Comparison of ENCODE assay signal across 22 cellular contexts in genomic region chr9:135791431-135792267, GRCh38.
DNase-seq lines count a peak whose midpoint lies in the region; ATAC-seq, FAIRE-seq and TF ChIP-seq lines count a peak whose summit lies in the region.
"Had no signal": no experiment of that assay in that cellular context is flagged by ENCODE, and none has a peak within 500 bp of the region (broad histone marks: within the 10 kb centered on the region; RNA-seq: fewer than 3 reads in every experiment).

No MANE protein-coding gene starts in this region.

- TF ChIP-seq RAD21 in HepG2 (CRISPR knock-in tag; IDR thresholded peaks at IDR 0.05) = no peak

- no peak overlapping the region for H3K14ac ChIP-seq in trophoblast cell (ENCODE audit: low read length)

- H3K4me2 ChIP-seq in HepG2 (ENCODE audit: low read depth, low read length) = peak overlapping the region; percentile 7; the same call in 1 of the 2 replicates
- H3K4me2 ChIP-seq in trophoblast cell (ENCODE audit: low read length) = no peak overlapping the region

- in situ Hi-C loops in HepG2 (cut with HindIII; ENCODE audit: extremely low pct_ligation_motif_present, low pct_unique_long_range_greater_than_20kb) = no loop called here

- intact Hi-C loops in HepG2 (cut with micrococcal nuclease; ENCODE audit: unreplicated experiment) = no loop called here
- intact Hi-C loops in right lobe of liver (cut with DNase I) = no loop called here

- TF ChIP-seq POLR2A in HepG2 (IDR thresholded peaks at IDR 0.05; ENCODE audit: insufficient read depth in 1 of 2, low read depth in 2 of 2, low read length in 2 of 2) (no peak), right lobe of liver (IDR thresholded peaks at IDR 0.05) (no peak)

- no peak overlapping the region for H3K27ac ChIP-seq in HepG2 (ENCODE audit: extremely low read length, insufficient read depth, low read length)
- H3K27ac ChIP-seq in right lobe of liver = no peak overlapping the region
- peak overlapping the region; percentile 53 for H3K27ac ChIP-seq in WERI-Rb-1
- H3K27ac ChIP-seq in trophoblast cell (ENCODE audit: low read depth, low read length) = no peak overlapping the region

- CTCF ChIA-PET in HepG2 (lab: Yijun Ruan, JAX; ENCODE audit: low intra/inter-chr PET ratio, low total read pairs) = no interaction called here

- TF ChIP-seq CTCF in HepG2 (CRISPR knock-in tag; IDR thresholded peaks at IDR 0.05) (no peak), right lobe of liver (IDR thresholded peaks at IDR 0.05) (no peak), WERI-Rb-1 (IDR thresholded peaks at IDR 0.05; ENCODE audit: low read depth, low read length) (no peak)

- H2AK5ac ChIP-seq in trophoblast cell (ENCODE audit: low read length) = no peak overlapping the region

- TF ChIP-seq EP300 in HepG2 (IDR thresholded peaks at IDR 0.05; ENCODE audit: low read depth in 2 of 2, low read length in 2 of 2) (no peak), HepG2 (CRISPR knock-in tag; IDR thresholded peaks at IDR 0.05; ENCODE audit: borderline replicate concordance) (no peak)

- no peak for ATAC-seq in HepG2
- no peak for ATAC-seq in right lobe of liver
- ATAC-seq in HG03432 (IDR thresholded peaks at IDR 0.05; ENCODE audit: unreplicated experiment) = no peak
- ATAC-seq in HG02763 (IDR thresholded peaks at IDR 0.05; ENCODE audit: unreplicated experiment) = no peak
- ATAC-seq: GM12878 had no signal

- H3K9me3 ChIP-seq in HepG2 (ENCODE audit: low read length) = no peaks in the 10 kb centered on the region
- no peaks in the 10 kb centered on the region for H3K9me3 ChIP-seq in right lobe of liver
- H3K9me3 ChIP-seq in WERI-Rb-1 (ENCODE audit: severe bottlenecking) = no peaks in the 10 kb centered on the region
- H3K9me3 ChIP-seq in trophoblast cell (ENCODE audit: insufficient read depth, low read depth, low read length) = peaks cover 7% of the 10 kb centered on the region

- no peak overlapping the region for H4K91ac ChIP-seq in trophoblast cell (ENCODE audit: low read depth, low read length)

- H3K4me3 ChIP-seq in HepG2 (replicated peaks in 1 of 3; ENCODE audit: insufficient read depth in 1 of 3, low read depth in 2 of 3, low read length in 3 of 3) (no peak overlapping the region), right lobe of liver (no peak overlapping the region), WERI-Rb-1 (ENCODE audit: low read depth, low read length) (peak overlapping the region; percentile 4; the same call in 1 of the 2 replicates), trophoblast cell (ENCODE audit: low read depth, low read length) (peak overlapping the region; percentile 1)
- H3K4me3 ChIP-seq: GM12878 had no signal

- POLR2A ChIA-PET in HepG2 (lab: Yijun Ruan, JAX) = no interaction called here

- FAIRE-seq in HepG2 (lab: Jason Lieb, UNC) = no peak
- FAIRE-seq: G401.6, GM12878 had no signal

- 0 out of 2 replicates have a peak, but pooled peaks cover 3% of the 10 kb centered on the region for H4K20me1 ChIP-seq in HepG2 (ENCODE audit: insufficient read depth, low read length)

- no peaks in the 10 kb centered on the region for H3K79me1 ChIP-seq in trophoblast cell (ENCODE audit: low read length)

- H3K79me2 ChIP-seq in HepG2 (ENCODE audit: insufficient read depth, low read length) (no peaks in the 10 kb centered on the region), trophoblast cell (ENCODE audit: control insufficient read depth, insufficient read depth, low read length, poor library complexity) (no peaks in the 10 kb centered on the region)

- H2AFZ ChIP-seq in HepG2 (ENCODE audit: low read length) (no peak overlapping the region), trophoblast cell (ENCODE audit: insufficient read depth, low read length, poor library complexity) (no peak overlapping the region)

- H3K4ac ChIP-seq in trophoblast cell (ENCODE audit: low read depth, low read length) = no peak overlapping the region

- no peak overlapping the region for H3K18ac ChIP-seq in trophoblast cell (ENCODE audit: low read length)

- no peaks in the 10 kb centered on the region for H3K4me1 ChIP-seq in HepG2 (ENCODE audit: insufficient read depth, low read length)
- H3K4me1 ChIP-seq in right lobe of liver = no peaks in the 10 kb centered on the region
- H3K4me1 ChIP-seq in trophoblast cell (ENCODE audit: control insufficient read depth in 1 of 2, insufficient read depth in 2 of 2, low read length in 2 of 2) = no peaks in the 10 kb centered on the region

- no peak overlapping the region for H2BK12ac ChIP-seq in trophoblast cell (ENCODE audit: low read length)

- no peak overlapping the region for H2BK120ac ChIP-seq in trophoblast cell (ENCODE audit: insufficient read depth, low read length, poor library complexity)

- H4K12ac ChIP-seq in trophoblast cell (ENCODE audit: low read depth, low read length) = no peak overlapping the region

- H4K8ac ChIP-seq in trophoblast cell (ENCODE audit: low read depth, low read length) = no peak overlapping the region

- H3K36me3 ChIP-seq in HepG2 (replicated peaks in 1 of 2; ENCODE audit: control insufficient read depth in 1 of 2, insufficient read depth in 2 of 2, low read length in 2 of 2) = no peaks in the 10 kb centered on the region
- no peaks in the 10 kb centered on the region for H3K36me3 ChIP-seq in right lobe of liver
- H3K36me3 ChIP-seq in WERI-Rb-1 = no peaks in the 10 kb centered on the region
- no peaks in the 10 kb centered on the region for H3K36me3 ChIP-seq in trophoblast cell (ENCODE audit: control insufficient read depth in 1 of 2, insufficient read depth in 2 of 2, low read length in 2 of 2)

- no TSS peak for BruUV-seq in HepG2 (replicated peaks; lab: Mats Ljungman, UMichigan)

- 36% methylated on average over 10 of the region's 35 CpGs for WGBS in HepG2 (ENCODE audit: low lambda C conversion rate)
- no CpG with 5 or more reads among the region's 35 CpGs for WGBS in right lobe of liver (ENCODE audit: insufficient coverage, low coverage, low lambda C conversion rate, missing lambda C conversion rate)
- no CpG with 5 or more reads among the region's 35 CpGs for WGBS in trophoblast cell (ENCODE audit: extremely low coverage, insufficient coverage, insufficient read length)

- H2BK5ac ChIP-seq in trophoblast cell (ENCODE audit: low read depth, low read length, poor library complexity) = no peak overlapping the region

- H3K27me3 ChIP-seq in HepG2 (ENCODE audit: control insufficient read depth in 1 of 2, insufficient read depth in 2 of 2, low read length in 2 of 2) = peaks cover 21 to 85% of the 10 kb centered on the region in 2 experiments; a peak in 4 of 5 replicates
- H3K27me3 ChIP-seq in right lobe of liver = no peaks in the 10 kb centered on the region
- no peaks in the 10 kb centered on the region for H3K27me3 ChIP-seq in WERI-Rb-1 (ENCODE audit: insufficient read depth, low read depth, severe bottlenecking)
- H3K27me3 ChIP-seq in trophoblast cell (ENCODE audit: insufficient read depth, low read length) = no peaks in the 10 kb centered on the region

- H3K9ac ChIP-seq in HepG2 (ENCODE audit: insufficient read depth, low read depth, low read length) (no peak overlapping the region), trophoblast cell (ENCODE audit: low read length) (no peak overlapping the region)

- no peak overlapping the region for H3K23ac ChIP-seq in trophoblast cell (ENCODE audit: low read length)

- DNase-seq in HepG2 (ENCODE audit: low spot score) = no peak
- no peak for DNase-seq in right lobe of liver
- DNase-seq in NCI-H1694 treated with DMSO at 0.1 percent for 48 hours (lab: John Stamatoyannopoulos, UW) = peak; percentile 2
- peak; percentile 68 for DNase-seq in WERI-Rb-1
- no peak for DNase-seq in trophoblast cell
- no peak for DNase-seq in cortex of kidney (lab: John Stamatoyannopoulos, UW)
- DNase-seq: ACHN, AML-193, DMS79 treated with DMSO at 0.1 percent for 48 hours, GOT3, HFFc6, IMR-90, Kasumi-1, MM.1S, NCI-H1092 treated with DMSO at 0.1 percent for 48 hours, NCI-H2171 treated with DMSO at 0.1 percent for 48 hours, OCI-M1, SIG-M5 had no signal

TF ChIP-seq in HepG2, 621 proteins besides CTCF, POLR2A, EP300 and RAD21 (continues in another document):
- no peak for TF ChIP-seq GRHL1 (CRISPR knock-in tag; conservative IDR thresholded peaks at IDR 0.05)
- TF ChIP-seq MTA1 (CRISPR knock-in tag; IDR thresholded peaks at IDR 0.05; ENCODE audit: borderline replicate concordance) = no peak
- TF ChIP-seq ZNF30 (CRISPR knock-in tag; IDR thresholded peaks at IDR 0.05) = no peak
- no peak for TF ChIP-seq ZNF713 (CRISPR knock-in tag; IDR thresholded peaks at IDR 0.05)
- TF ChIP-seq RFX1 (IDR thresholded peaks at IDR 0.05) = no peak
- no peak for TF ChIP-seq NKX3-1 (CRISPR knock-in tag; IDR thresholded peaks at IDR 0.05)
- TF ChIP-seq ZNF572 (CRISPR knock-in tag; IDR thresholded peaks at IDR 0.05) = no peak
- no peak for TF ChIP-seq ZNF274 (CRISPR knock-in tag; IDR thresholded peaks at IDR 0.05)
- TF ChIP-seq KDM1A (CRISPR knock-in tag; IDR thresholded peaks at IDR 0.05) = no peak
- no peak for TF ChIP-seq ZMAT3 (CRISPR knock-in tag; conservative IDR thresholded peaks at IDR 0.05)
- no peak for TF ChIP-seq NCOA5 (CRISPR knock-in tag; IDR thresholded peaks at IDR 0.05)
- no peak for TF ChIP-seq NR3C1 (CRISPR knock-in tag; IDR thresholded peaks at IDR 0.05)
- no peak for TF ChIP-seq NFRKB (IDR thresholded peaks at IDR 0.05)

Comparison
In these comparisons a context has a peak if more than half of its experiments do, and no peak if none do; other contexts are left out.
1. DNase-seq: peak in NCI-H1694 treated with DMSO at 0.1 percent for 48 hours (single experiment) and WERI-Rb-1 (single experiment); none in HepG2 (single experiment), right lobe of liver (0 of 3), trophoblast cell (0 of 2) and cortex of kidney (single experiment).
2. H3K4me3 ChIP-seq: peak in WERI-Rb-1 (single experiment) and trophoblast cell (single experiment); none in HepG2 (0 of 3) and right lobe of liver (0 of 3).